8 cellular contexts compared by ENCODE assay signal in genomic region chr3:81910244-81910852, GRCh38.
DNase-seq lines count a peak whose midpoint lies in the region; ATAC-seq, FAIRE-seq and TF ChIP-seq lines count a peak whose summit lies in the region.

No MANE protein-coding gene starts in this region.

- POLR2A ChIA-PET in CD4-positive, alpha-beta T cell (lab: Charles Lee): no interaction called here
- POLR2A ChIA-PET in Panc1 (lab: Charles Lee): no interaction called here

- H3K4me1 ChIP-seq in Panc1 (ENCODE audit: control insufficient read depth, insufficient read depth, low read length) (no peaks in the 10 kb centered on the region), neural progenitor cell (no peaks in the 10 kb centered on the region)

- BruUV-seq in Panc1 (replicated peaks; lab: Mats Ljungman, UMichigan): no TSS peak

- H3K4me1 Mint-ChIP-seq in CD4-positive, alpha-beta T cell (ENCODE audit: low read depth): no peaks in the 10 kb centered on the region
- peaks cover 6% of the 10 kb centered on the region for H3K4me1 Mint-ChIP-seq in neural progenitor cell
- no peaks in the 10 kb centered on the region for H3K4me1 Mint-ChIP-seq in stimulated activated effector memory CD8-positive, alpha-beta T cell treated with anti-CD3 and anti-CD28 coated beads, Interleukin-12 subunit alpha, Interleukin-12 subunit beta, amount 100 ng/mL, for 72 hours

- H3K79me2 ChIP-seq in neural progenitor cell (ENCODE audit: low read depth): no peaks in the 10 kb centered on the region

- H3K27ac Mint-ChIP-seq in CD4-positive, alpha-beta T cell: no peak overlapping the region
- H3K27ac Mint-ChIP-seq in neural progenitor cell: no peak overlapping the region
- H3K27ac Mint-ChIP-seq in stimulated activated effector memory CD8-positive, alpha-beta T cell treated with anti-CD3 and anti-CD28 coated beads, Interleukin-12 subunit alpha, Interleukin-12 subunit beta, amount 100 ng/mL, for 72 hours: no peak overlapping the region

- peak; percentile 85 for FAIRE-seq in GM18507 (lab: Jason Lieb, UNC)

- H3K4me3 Mint-ChIP-seq in CD4-positive, alpha-beta T cell: no peak overlapping the region
- H3K4me3 Mint-ChIP-seq in neural progenitor cell: no peak overlapping the region
- H3K4me3 Mint-ChIP-seq in stimulated activated effector memory CD8-positive, alpha-beta T cell treated with anti-CD3 and anti-CD28 coated beads, Interleukin-12 subunit alpha, Interleukin-12 subunit beta, amount 100 ng/mL, for 72 hours: no peak overlapping the region

- no peak for ATAC-seq in CD4-positive, alpha-beta T cell (ENCODE audit: poor library complexity)
- ATAC-seq in HG03159 (IDR thresholded peaks at IDR 0.05; ENCODE audit: unreplicated experiment): peak; percentile 79
- ATAC-seq in Panc1: no peak; the same call in 1 of the 2 replicates
- ATAC-seq in stimulated activated effector memory CD8-positive, alpha-beta T cell treated with anti-CD3 and anti-CD28 coated beads, Interleukin-12 subunit alpha, Interleukin-12 subunit beta, amount 100 ng/mL, for 72 hours: no peak

- in situ Hi-C loops in Panc1 (cut with HindIII; ENCODE audit: low pct_unique_long_range_greater_than_20kb, low sequenced_read_pairs): no loop called here

- H3K9me3 Mint-ChIP-seq in CD4-positive, alpha-beta T cell: no peaks in the 10 kb centered on the region
- peaks cover 1% of the 10 kb centered on the region for H3K9me3 Mint-ChIP-seq in neural progenitor cell
- no peaks in the 10 kb centered on the region for H3K9me3 Mint-ChIP-seq in stimulated activated effector memory CD8-positive, alpha-beta T cell treated with anti-CD3 and anti-CD28 coated beads, Interleukin-12 subunit alpha, Interleukin-12 subunit beta, amount 100 ng/mL, for 72 hours

- H4K20me1 ChIP-seq in neural progenitor cell (ENCODE audit: low read depth): no peaks in the 10 kb centered on the region

- H3K27me3 Mint-ChIP-seq in CD4-positive, alpha-beta T cell: peaks cover 5% of the 10 kb centered on the region
- H3K27me3 Mint-ChIP-seq in neural progenitor cell (ENCODE audit: insufficient read depth, low read depth): no peaks in the 10 kb centered on the region

- no peaks in the 10 kb centered on the region for H3F3A ChIP-seq in neural progenitor cell (ENCODE audit: low read depth)

- no peak overlapping the region for H3K4me3 ChIP-seq in Panc1 (ENCODE audit: low read depth in 2 of 2, low read length in 2 of 2)
- no peak overlapping the region for H3K4me3 ChIP-seq in epithelial cell of esophagus (ENCODE audit: low read length)
- H3K4me3 ChIP-seq in neural progenitor cell: no peak overlapping the region

- peak; percentile 73 for TF ChIP-seq CTCF in CD4-positive, alpha-beta T cell (IDR thresholded peaks at IDR 0.05)
- TF ChIP-seq CTCF in Panc1 (IDR thresholded peaks at IDR 0.05) (peak; percentile 68; the same call in 1 of the 2 replicates), epithelial cell of esophagus (IDR thresholded peaks at IDR 0.05; ENCODE audit: insufficient read depth, low read depth, low read length, missing control alignments) (peak; percentile 79), neural progenitor cell (IDR thresholded peaks at IDR 0.05) (peak; percentile 92)

- H3K36me3 ChIP-seq in Panc1 (ENCODE audit: control insufficient read depth, insufficient read depth, low read length) (no peaks in the 10 kb centered on the region), neural progenitor cell (no peaks in the 10 kb centered on the region)

- H3K9me3 ChIP-seq in CD4-positive, alpha-beta T cell (ENCODE audit: control insufficient read depth, low read length): no peaks in the 10 kb centered on the region
- no peaks in the 10 kb centered on the region for H3K9me3 ChIP-seq in Panc1 (ENCODE audit: control insufficient read depth, insufficient read depth, low read depth, low read length)
- H3K9me3 ChIP-seq in neural progenitor cell (ENCODE audit: low read depth): no peaks in the 10 kb centered on the region

- DNase-seq in CD4-positive, alpha-beta T cell: no peak
- DNase-seq in GM18507 (ENCODE audit: extremely low spot score, insufficient read length, low read depth) (no peak), Panc1 (ENCODE audit: low read depth, low spot score) (peak; percentile 1), epithelial cell of esophagus (ENCODE audit: low read depth) (peak; percentile 52), neural progenitor cell (ENCODE audit: low spot score) (peak; percentile 69), activated gamma-delta T cell treated with Interleukin-2 at 50 U/mL for 16 hours (no peak)
- DNase-seq in stimulated activated effector memory CD8-positive, alpha-beta T cell treated with anti-CD3 and anti-CD28 coated beads, Interleukin-12 subunit alpha, Interleukin-12 subunit beta, amount 100 ng/mL, for 72 hours (ENCODE audit: low spot score in 2 of 2): no peak

- no peaks in the 10 kb centered on the region for H3K36me3 Mint-ChIP-seq in CD4-positive, alpha-beta T cell (ENCODE audit: low read depth)
- H3K36me3 Mint-ChIP-seq in neural progenitor cell: no peaks in the 10 kb centered on the region
- no peaks in the 10 kb centered on the region for H3K36me3 Mint-ChIP-seq in stimulated activated effector memory CD8-positive, alpha-beta T cell treated with anti-CD3 and anti-CD28 coated beads, Interleukin-12 subunit alpha, Interleukin-12 subunit beta, amount 100 ng/mL, for 72 hours

- no peak overlapping the region for H3K9ac ChIP-seq in neural progenitor cell

- H3K27me3 ChIP-seq in CD4-positive, alpha-beta T cell (ENCODE audit: control insufficient read depth, insufficient read depth, low read length): no peaks in the 10 kb centered on the region
- H3K27me3 ChIP-seq in Panc1 (ENCODE audit: control insufficient read depth, insufficient read depth, low read length): no peaks in the 10 kb centered on the region
- no peaks in the 10 kb centered on the region for H3K27me3 ChIP-seq in neural progenitor cell

- H2AFZ ChIP-seq in neural progenitor cell (replicated peaks): no peak overlapping the region

- H3K27ac ChIP-seq in CD4-positive, alpha-beta T cell (ENCODE audit: low read depth, low read length): no peak overlapping the region
- H3K27ac ChIP-seq in Panc1 (ENCODE audit: low read length): no peak overlapping the region
- H3K27ac ChIP-seq in neural progenitor cell: no peak overlapping the region

- no peak overlapping the region for H3K4me2 ChIP-seq in neural progenitor cell

- intact Hi-C loops in CD4-positive, alpha-beta T cell (cut with DNase I, micrococcal nuclease): no loop called here
- intact Hi-C loops in Panc1 (cut with micrococcal nuclease; ENCODE audit: unreplicated experiment): no loop called here

- CTCF ChIA-PET in CD4-positive, alpha-beta T cell (lab: Charles Lee): no interaction called here
- CTCF ChIA-PET in Panc1 (lab: Charles Lee): no interaction called here

Comparison
In these comparisons a context has a peak if more than half of its experiments do, and no peak if none do; other contexts are left out.
1. DNase-seq: peak in Panc1 (single experiment), epithelial cell of esophagus (single experiment) and neural progenitor cell (single experiment); none in CD4-positive, alpha-beta T cell (0 of 10), GM18507 (single experiment), stimulated activated effector memory CD8-positive, alpha-beta T cell treated with anti-CD3 and anti-CD28 coated beads, Interleukin-12 subunit alpha, Interleukin-12 subunit beta, amount 100 ng/mL, for 72 hours (0 of 2) and activated gamma-delta T cell treated with Interleukin-2 at 50 U/mL for 16 hours (single experiment).
2. Peak in every context shown above with its lines, with median percentiles within 50 percentile points of each other: CTCF ChIP-seq.